In the genomic region with DNA sequence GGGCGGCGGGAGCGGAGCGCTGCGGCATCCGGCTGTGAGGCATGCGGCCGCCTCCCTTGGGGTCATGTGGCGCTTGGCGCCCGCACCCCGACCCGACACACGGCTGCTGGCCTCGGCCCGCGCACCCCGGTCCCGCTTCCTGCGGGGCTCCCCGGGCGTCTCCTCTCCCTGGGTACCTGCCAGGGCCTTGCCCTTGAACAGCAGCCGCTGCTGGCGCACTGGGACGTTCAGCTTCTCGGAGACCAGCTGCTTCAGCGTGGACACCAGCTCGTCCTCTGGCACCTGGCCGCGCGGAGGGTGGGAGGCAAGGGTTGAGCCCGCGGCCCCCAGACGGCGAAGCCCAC, we compare ENCODE assay signal across 1 cellular context.
TF ChIP-seq lines count a peak whose summit lies in the region.

No MANE protein-coding gene starts in this region.

TF ChIP-seq in endothelial cell of umbilical vein, 7 proteins besides CTCF, POLR2A, EP300 and RAD21 (continued from another document):
- TF ChIP-seq JUN (IDR thresholded peaks at IDR 0.05; ENCODE audit: borderline replicate concordance, insufficient read depth, insufficient read length, low read depth) (no peak), EZH2 (IDR thresholded peaks at IDR 0.05; ENCODE audit: borderline replicate concordance, low read depth, low read length, severe bottlenecking) (no peak), GATA2 (IDR thresholded peaks at IDR 0.05; ENCODE audit: insufficient read depth, insufficient read length, low read depth, low read length) (no peak)
- TF ChIP-seq, protein P1, sequence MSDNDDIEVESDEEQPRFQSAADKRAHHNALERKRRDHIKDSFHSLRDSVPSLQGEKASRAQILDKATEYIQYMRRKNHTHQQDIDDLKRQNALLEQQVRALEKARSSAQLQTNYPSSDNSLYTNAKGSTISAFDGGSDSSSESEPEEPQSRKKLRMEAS (IDR thresholded peaks at IDR 0.05; ENCODE audit: insufficient read depth, insufficient read length), result no peak
TF ChIP-seq in endothelial cell of umbilical vein: peak in this region for 0.
